Comparison of ENCODE assay signal across 13 cellular contexts in genomic region chr5:101976933-101977332, GRCh38.
"Had no signal": no experiment of that assay in that cellular context is flagged by ENCODE, and none has a peak within 500 bp of the region (broad histone marks: within the 10 kb centered on the region; RNA-seq: fewer than 3 reads in every experiment).

No MANE protein-coding gene starts in this region.

- DNase-seq: activated CD4-positive, alpha-beta T cell treated with anti-CD3 and anti-CD28 coated beads, Interleukin-2, amount 50 U/mL, for 1 hour; activated CD8-positive, alpha-beta memory T cell treated with anti-CD3 and anti-CD28 coated beads for 24 hours; activated naive CD4-positive, alpha-beta T cell; activated naive CD8-positive, alpha-beta T cell treated with anti-CD3 and anti-CD28 coated beads, Interleukin-2, amount 10 ng/mL, durations not matched to agents 7 days and 5 days; cortex of kidney; effector CD8-positive, alpha-beta T cell; glutamatergic neuron; kidney; left ventricle myocardium inferior; mucosa of descending colon; ovary; stimulated activated naive CD8-positive, alpha-beta T cell treated with anti-CD3 and anti-CD28 coated beads, Interleukin-15, amount 100 ng/mL, for 72 hours had no signal

- H3K27ac ChIP-seq: foreskin keratinocyte, left ventricle myocardium inferior, ovary had no signal

- H3K27me3 ChIP-seq: foreskin keratinocyte, ovary had no signal

- H3K9me3 ChIP-seq: left ventricle myocardium inferior, mucosa of descending colon, ovary had no signal

- H3K4me1 ChIP-seq: left ventricle myocardium inferior had no signal

- H3K4me3 ChIP-seq: left ventricle myocardium inferior, mucosa of descending colon, ovary had no signal

- H3K36me3 ChIP-seq: left ventricle myocardium inferior, ovary had no signal
